1 cellular context compared by ENCODE assay signal in genomic region chr12:48788522-48788851, GRCh38.
A peak's percentile ranks its signal among the peaks of the same experiment; 100 is the strongest.
TF ChIP-seq lines count a peak whose summit lies in the region.

No MANE protein-coding gene starts in this region.

TF ChIP-seq in H1, 55 proteins besides CTCF, POLR2A, EP300 and RAD21:
- TF ChIP-seq RNF2 (IDR thresholded peaks at IDR 0.05; ENCODE audit: borderline replicate concordance, low read depth, low read length, missing control alignments, poor library complexity, severe bottlenecking): no peak
- no peak for TF ChIP-seq BRCA1 (IDR thresholded peaks at IDR 0.05; ENCODE audit: low read depth, low read length)
- no peak for TF ChIP-seq CBX8 (IDR thresholded peaks at IDR 0.05; ENCODE audit: borderline replicate concordance, low read depth, low read length)
- TF ChIP-seq CHD1 (IDR thresholded peaks at IDR 0.05; ENCODE audit: low read depth, low read length): no peak
- no peak for TF ChIP-seq CHD7 (IDR thresholded peaks at IDR 0.05; ENCODE audit: insufficient replicate concordance, low read length)
- TF ChIP-seq TAF7 (optimal IDR thresholded peaks at IDR 0.05; ENCODE audit: borderline replicate concordance, low read depth, low read length): no peak
- TF ChIP-seq CTBP2 (IDR thresholded peaks at IDR 0.05; ENCODE audit: borderline replicate concordance, insufficient read depth, insufficient read length, low read length): peak; percentile 59
- no peak for TF ChIP-seq TEAD4 (IDR thresholded peaks at IDR 0.05; ENCODE audit: low read depth, low read length)
- no peak for TF ChIP-seq RFX5 (IDR thresholded peaks at IDR 0.05; ENCODE audit: borderline replicate concordance, low read depth, low read length)
- TF ChIP-seq GABPA (IDR thresholded peaks at IDR 0.05; ENCODE audit: borderline replicate concordance, insufficient read depth, low read length): no peak
- TF ChIP-seq SP1 (IDR thresholded peaks at IDR 0.05; ENCODE audit: low read depth, low read length): no peak
- TF ChIP-seq BACH1 (IDR thresholded peaks at IDR 0.05; ENCODE audit: low read length): no peak
- no peak for TF ChIP-seq HDAC2 (IDR thresholded peaks at IDR 0.05; ENCODE audit: borderline replicate concordance in 1 of 2, low read depth in 2 of 2, low read length in 2 of 2)
- TF ChIP-seq RXRA (IDR thresholded peaks at IDR 0.05; ENCODE audit: insufficient read depth, low read depth, low read length): no peak
- TF ChIP-seq KDM4A (IDR thresholded peaks at IDR 0.05; ENCODE audit: low read depth, low read length, severe bottlenecking): peak; percentile 85
- TF ChIP-seq USF2 (IDR thresholded peaks at IDR 0.05; ENCODE audit: low read length): no peak
- no peak for TF ChIP-seq SIRT6 (IDR thresholded peaks at IDR 0.05; ENCODE audit: low read length)
- TF ChIP-seq SIN3A (conservative IDR thresholded peaks at IDR 0.05 in 1 of 2, IDR thresholded peaks at IDR 0.05 in 1 of 2; ENCODE audit: low read depth in 1 of 2, low read length in 2 of 2): no peak
- no peak for TF ChIP-seq MAX (IDR thresholded peaks at IDR 0.05)
- no peak for TF ChIP-seq SAP30 (IDR thresholded peaks at IDR 0.05; ENCODE audit: insufficient read depth, insufficient replicate concordance, low read length)
- no peak for TF ChIP-seq KDM5A (IDR thresholded peaks at IDR 0.05; ENCODE audit: low read length)
- no peak for TF ChIP-seq TBP (IDR thresholded peaks at IDR 0.05; ENCODE audit: low read depth, low read length)
- no peak for TF ChIP-seq HDAC6 (IDR thresholded peaks at IDR 0.05; ENCODE audit: low read depth, low read length)
- TF ChIP-seq POLR2AphosphoS5 (IDR thresholded peaks at IDR 0.05; ENCODE audit: low read depth, low read length): no peak
- peak; percentile 14; the same call in 1 of the 2 replicates for TF ChIP-seq PHF8 (conservative IDR thresholded peaks at IDR 0.05; ENCODE audit: low read depth, low read length)
- TF ChIP-seq JUN (IDR thresholded peaks at IDR 0.05; ENCODE audit: low read depth, low read length): no peak
- no peak for TF ChIP-seq SIX5 (IDR thresholded peaks at IDR 0.05; ENCODE audit: low read depth, low read length)
- TF ChIP-seq CREB1 (IDR thresholded peaks at IDR 0.05): no peak
- no peak for TF ChIP-seq EGR1 (IDR thresholded peaks at IDR 0.05; ENCODE audit: borderline replicate concordance, low read depth, low read length)
- no peak for TF ChIP-seq E2F6 (IDR thresholded peaks at IDR 0.05)
- TF ChIP-seq ASH2L (IDR thresholded peaks at IDR 0.05; ENCODE audit: low read length): peak; percentile 77
- no peak for TF ChIP-seq ATF3 (IDR thresholded peaks at IDR 0.05; ENCODE audit: insufficient read depth, low read depth, low read length)
- peak; percentile 84; the same call in 1 of the 2 replicates for TF ChIP-seq RBBP5 (IDR thresholded peaks at IDR 0.05; ENCODE audit: borderline replicate concordance, low read depth, low read length)
- TF ChIP-seq NANOG (IDR thresholded peaks at IDR 0.05; ENCODE audit: insufficient read depth, low read depth, low read length, poor library complexity, severe bottlenecking): no peak
- no peak for TF ChIP-seq CEBPB (IDR thresholded peaks at IDR 0.05; ENCODE audit: low read depth, low read length)
- no peak for TF ChIP-seq KDM1A (IDR thresholded peaks at IDR 0.05; ENCODE audit: borderline replicate concordance, low read length)
